Comparison of ENCODE assay signal across 1 cellular context in genomic region chr1:34984435-34985062, GRCh38.
TF ChIP-seq lines count a peak whose summit lies in the region.

No MANE protein-coding gene starts in this region.

TF ChIP-seq in K562, 482 proteins besides CTCF, POLR2A, EP300 and RAD21:
- no peak for TF ChIP-seq PCBP2 (IDR thresholded peaks at IDR 0.05; ENCODE audit: low read depth, low read length, poor library complexity, severe bottlenecking)
- TF ChIP-seq FOXM1 (IDR thresholded peaks at IDR 0.05; ENCODE audit: low read depth) = no peak
- 0 out of 2 replicates have a peak, but pooled peaks have one; percentile 40 for TF ChIP-seq FOXM1 (CRISPR knock-in tag; IDR thresholded peaks at IDR 0.05; ENCODE audit: low read depth)
- TF ChIP-seq SNIP1 (IDR thresholded peaks at IDR 0.05; ENCODE audit: low read depth) = no peak
- peak; percentile 30; the same call in 1 of the 2 replicates for TF ChIP-seq ELF1 (tag; IDR thresholded peaks at IDR 0.05)
- no peak for TF ChIP-seq ZNF445 (CRISPR knock-in tag; IDR thresholded peaks at IDR 0.05; ENCODE audit: low read depth)
- peak in 1 of 2 experiments; percentile 4; a peak in 1 of 4 replicates for TF ChIP-seq MAZ (CRISPR knock-in tag; conservative IDR thresholded peaks at IDR 0.05 in 1 of 2, IDR thresholded peaks at IDR 0.05 in 1 of 2)
- TF ChIP-seq SLC30A9 (CRISPR knock-in tag; IDR thresholded peaks at IDR 0.05) = 0 out of 2 replicates have a peak, but pooled peaks have one; percentile 24
- no peak for TF ChIP-seq NFRKB (IDR thresholded peaks at IDR 0.05; ENCODE audit: low read depth)
- TF ChIP-seq, protein P1, sequence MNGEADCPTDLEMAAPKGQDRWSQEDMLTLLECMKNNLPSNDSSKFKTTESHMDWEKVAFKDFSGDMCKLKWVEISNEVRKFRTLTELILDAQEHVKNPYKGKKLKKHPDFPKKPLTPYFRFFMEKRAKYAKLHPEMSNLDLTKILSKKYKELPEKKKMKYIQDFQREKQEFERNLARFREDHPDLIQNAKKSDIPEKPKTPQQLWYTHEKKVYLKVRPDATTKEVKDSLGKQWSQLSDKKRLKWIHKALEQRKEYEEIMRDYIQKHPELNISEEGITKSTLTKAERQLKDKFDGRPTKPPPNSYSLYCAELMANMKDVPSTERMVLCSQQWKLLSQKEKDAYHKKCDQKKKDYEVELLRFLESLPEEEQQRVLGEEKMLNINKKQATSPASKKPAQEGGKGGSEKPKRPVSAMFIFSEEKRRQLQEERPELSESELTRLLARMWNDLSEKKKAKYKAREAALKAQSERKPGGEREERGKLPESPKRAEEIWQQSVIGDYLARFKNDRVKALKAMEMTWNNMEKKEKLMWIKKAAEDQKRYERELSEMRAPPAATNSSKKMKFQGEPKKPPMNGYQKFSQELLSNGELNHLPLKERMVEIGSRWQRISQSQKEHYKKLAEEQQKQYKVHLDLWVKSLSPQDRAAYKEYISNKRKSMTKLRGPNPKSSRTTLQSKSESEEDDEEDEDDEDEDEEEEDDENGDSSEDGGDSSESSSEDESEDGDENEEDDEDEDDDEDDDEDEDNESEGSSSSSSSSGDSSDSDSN (IDR thresholded peaks at IDR 0.05; ENCODE audit: borderline replicate concordance in 1 of 2, low read depth in 2 of 2, low read length in 2 of 2) = peak in 1 of 2 experiments; percentile 0; a peak in 1 of 4 replicates
- TF ChIP-seq, protein P2, sequence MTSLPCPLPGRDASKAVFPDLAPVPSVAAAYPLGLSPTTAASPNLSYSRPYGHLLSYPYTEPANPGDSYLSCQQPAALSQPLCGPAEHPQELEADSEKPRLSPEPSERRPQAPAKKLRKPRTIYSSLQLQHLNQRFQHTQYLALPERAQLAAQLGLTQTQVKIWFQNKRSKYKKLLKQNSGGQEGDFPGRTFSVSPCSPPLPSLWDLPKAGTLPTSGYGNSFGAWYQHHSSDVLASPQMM (CRISPR knock-in tag; IDR thresholded peaks at IDR 0.05) = no peak
- TF ChIP-seq THRAP3 (IDR thresholded peaks at IDR 0.05; ENCODE audit: borderline replicate concordance) = no peak
- TF ChIP-seq RBM15 (IDR thresholded peaks at IDR 0.05; ENCODE audit: insufficient read depth, low read length) = no peak
- no peak for TF ChIP-seq DNMT1 (IDR thresholded peaks at IDR 0.05)
- TF ChIP-seq CEBPG (CRISPR knock-in tag; IDR thresholded peaks at IDR 0.05) = no peak
- TF ChIP-seq CEBPG (tag; conservative IDR thresholded peaks at IDR 0.05 in 1 of 2, IDR thresholded peaks at IDR 0.05 in 1 of 2) = peak in 1 of 2 experiments; percentile 19; a peak in 1 of 4 replicates
- TF ChIP-seq KDM2B (CRISPR knock-in tag; IDR thresholded peaks at IDR 0.05) = no peak
- TF ChIP-seq NFXL1 (CRISPR knock-in tag; IDR thresholded peaks at IDR 0.05) = no peak
- TF ChIP-seq XRCC4 (IDR thresholded peaks at IDR 0.05; ENCODE audit: extremely low read depth, insufficient read depth, insufficient read length) = no peak
- no peak for TF ChIP-seq RBFOX2 (IDR thresholded peaks at IDR 0.05; ENCODE audit: low read depth, low read length)
- no peak for TF ChIP-seq NONO (IDR thresholded peaks at IDR 0.05; ENCODE audit: low read depth in 2 of 2, low read length in 1 of 2)
- TF ChIP-seq SP1 (CRISPR knock-in tag; IDR thresholded peaks at IDR 0.05) = 0 out of 2 replicates have a peak, but pooled peaks have one; percentile 30
- TF ChIP-seq CEBPB (tag; IDR thresholded peaks at IDR 0.05) = no peak
